In the genomic region with DNA sequence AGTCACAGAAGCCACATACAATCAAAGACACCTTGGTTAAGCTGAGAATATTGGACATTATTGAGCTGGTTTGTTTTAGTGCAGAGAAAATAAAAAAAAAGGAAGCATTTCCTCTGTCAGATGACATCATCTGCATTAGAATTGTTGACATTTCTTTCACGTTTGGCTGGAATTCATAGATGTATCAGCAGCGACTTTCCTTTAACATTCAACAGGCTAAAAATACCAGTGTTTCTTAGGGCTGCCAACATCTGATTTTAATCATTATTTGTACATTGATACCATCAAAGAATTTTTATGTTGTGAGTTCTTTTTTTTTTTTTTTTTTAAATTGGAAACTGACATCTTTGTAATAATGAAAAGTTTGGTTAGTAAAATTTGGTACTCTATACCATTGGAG, we compare ENCODE assay signal across 20 cellular contexts. TPM values are rescaled to one million over a fixed set of nuclear protein-coding genes. Genes with fewer than 3 reads are reported as not detected.
DNase-seq lines count a peak whose midpoint lies in the region; ATAC-seq, FAIRE-seq and TF ChIP-seq lines count a peak whose summit lies in the region.
"Had no signal": no experiment of that assay in that cellular context is flagged by ENCODE, and none has a peak within 500 bp of the region (broad histone marks: within the 10 kb centered on the region; RNA-seq: fewer than 3 reads in every experiment).

No MANE protein-coding gene starts in this region.

- no peaks in the 10 kb centered on the region for H3K4me1 Mint-ChIP-seq in effector memory CD8-positive, alpha-beta T cell (ENCODE audit: low read depth in 2 of 2)
- H3K4me1 Mint-ChIP-seq: activated naive CD8-positive, alpha-beta T cell treated with anti-CD3 and anti-CD28 coated beads, Interleukin-2, amount 50 U/mL, for 24 hours had no signal

- H3K9me3 ChIP-seq in osteoblast (ENCODE audit: low read depth, low read length) (no peaks in the 10 kb centered on the region), PC-9 (ENCODE audit: insufficient read depth, low read depth) (no peaks in the 10 kb centered on the region)
- H3K9me3 ChIP-seq: BLaER1 treated with 17β-estradiol and CSF1 and Interleukin-3, amounts not matched to agents 10 nM and 100 nM; gastroesophageal sphincter; ovary; suprapubic skin had no signal

- no peak for ATAC-seq in effector memory CD8-positive, alpha-beta T cell (replicated peaks)
- ATAC-seq: activated naive CD8-positive, alpha-beta T cell treated with anti-CD3 and anti-CD28 coated beads, Interleukin-2, amount 50 U/mL, for 24 hours; gastroesophageal sphincter had no signal

- DNase-seq in DMS53 (lab: John Stamatoyannopoulos, UW) (peak; percentile 79), M059J (ENCODE audit: low read depth) (peak; percentile 20), osteoblast (ENCODE audit: insufficient read length, low spot score, missing footprints) (no peak), posterior vena cava (ENCODE audit: low spot score) (no peak), PC-9 (no peak)
- DNase-seq in effector memory CD8-positive, alpha-beta T cell: no peak
- DNase-seq in effector CD8-positive, alpha-beta T cell (lab: John Stamatoyannopoulos, UW): no peak
- DNase-seq: activated CD4-positive, alpha-beta T cell treated with anti-CD3 and anti-CD28 coated beads, Interleukin-2, amount 50 U/mL, for 4 hours; activated naive CD8-positive, alpha-beta T cell treated with anti-CD3 and anti-CD28 coated beads, Interleukin-2, amount 50 U/mL, for 24 hours; activated T-cell treated with anti-CD3 and anti-CD28 coated beads, Interleukin-2, amount 50 U/mL, for 48 hours; DMS79; NCI-H2171 treated with DMSO at 0.1 percent for 48 hours; ovary; SIG-M5 had no signal

- no peak overlapping the region for H3K27ac Mint-ChIP-seq in effector memory CD8-positive, alpha-beta T cell
- H3K27ac Mint-ChIP-seq: activated naive CD8-positive, alpha-beta T cell treated with anti-CD3 and anti-CD28 coated beads, Interleukin-2, amount 50 U/mL, for 24 hours had no signal

- no peaks in the 10 kb centered on the region for H3K9me2 ChIP-seq in PC-9 (ENCODE audit: insufficient read depth)

- CTCF ChIA-PET in PC-9 (lab: Charles Lee): no interaction called here

- no peaks in the 10 kb centered on the region for H3K9me3 Mint-ChIP-seq in effector memory CD8-positive, alpha-beta T cell
- H3K9me3 Mint-ChIP-seq: activated naive CD8-positive, alpha-beta T cell treated with anti-CD3 and anti-CD28 coated beads, Interleukin-2, amount 50 U/mL, for 24 hours had no signal

- no peaks in the 10 kb centered on the region for H3K36me3 Mint-ChIP-seq in effector memory CD8-positive, alpha-beta T cell (ENCODE audit: insufficient read depth)

- peaks cover 4% of the 10 kb centered on the region for H3K4me1 ChIP-seq in osteoblast (ENCODE audit: insufficient read depth, low read length)
- no peaks in the 10 kb centered on the region for H3K4me1 ChIP-seq in PC-9 (replicated peaks; ENCODE audit: insufficient read depth)
- H3K4me1 ChIP-seq: BLaER1 treated with 17β-estradiol and CSF1 and Interleukin-3, amounts not matched to agents 10 nM and 100 nM; gastroesophageal sphincter; suprapubic skin had no signal

- no peaks in the 10 kb centered on the region for H4K20me1 ChIP-seq in osteoblast (ENCODE audit: insufficient read depth, low read length)
- H4K20me1 ChIP-seq in PC-9 (ENCODE audit: insufficient read depth): no peaks in the 10 kb centered on the region
- H4K20me1 ChIP-seq: BLaER1 treated with 17β-estradiol and CSF1 and Interleukin-3, amounts not matched to agents 10 nM and 100 nM had no signal

- H3K79me2 ChIP-seq in osteoblast (ENCODE audit: insufficient read depth, low read length) (no peaks in the 10 kb centered on the region), PC-9 (ENCODE audit: low read depth) (no peaks in the 10 kb centered on the region)

- POLR2A ChIA-PET in PC-9 (lab: Charles Lee; ENCODE audit: unreplicated experiment): no interaction called here

- no peak overlapping the region for H2AFZ ChIP-seq in osteoblast (ENCODE audit: low read length)
- no peak overlapping the region for H2AFZ ChIP-seq in PC-9

- no peaks in the 10 kb centered on the region for H3F3A ChIP-seq in PC-9 (ENCODE audit: insufficient read depth, low read depth)

- H3K4me2 ChIP-seq in osteoblast (ENCODE audit: insufficient read depth, low read length) (peak overlapping the region; percentile 1), PC-9 (no peak overlapping the region)
- H3K4me2 ChIP-seq: BLaER1 treated with 17β-estradiol and CSF1 and Interleukin-3, amounts not matched to agents 10 nM and 100 nM had no signal

- TF ChIP-seq CTCF in osteoblast (IDR thresholded peaks at IDR 0.05; ENCODE audit: extremely low read depth, low read depth, low read length) (no peak), PC-9 (conservative IDR thresholded peaks at IDR 0.05) (no peak)

- H3K4me3 ChIP-seq in osteoblast (ENCODE audit: insufficient read depth, low read length): no peak overlapping the region
- H3K4me3 ChIP-seq in PC-9: no peak overlapping the region
- H3K4me3 ChIP-seq: BLaER1 treated with 17β-estradiol and CSF1 and Interleukin-3, amounts not matched to agents 10 nM and 100 nM; gastroesophageal sphincter; ovary; suprapubic skin had no signal

- H3K27me3 ChIP-seq in osteoblast (ENCODE audit: insufficient read depth, low read length) (no peaks in the 10 kb centered on the region), PC-9 (ENCODE audit: insufficient read depth, low read depth) (no peaks in the 10 kb centered on the region)
- H3K27me3 ChIP-seq: BLaER1 treated with 17β-estradiol and CSF1 and Interleukin-3, amounts not matched to agents 10 nM and 100 nM; gastroesophageal sphincter; ovary; suprapubic skin had no signal

- peaks cover 0 to 6% of the 10 kb centered on the region in 2 donors for H3K27me3 Mint-ChIP-seq in effector memory CD8-positive, alpha-beta T cell
- H3K27me3 Mint-ChIP-seq: activated naive CD8-positive, alpha-beta T cell treated with anti-CD3 and anti-CD28 coated beads, Interleukin-2, amount 50 U/mL, for 24 hours had no signal

- H3K4me3 Mint-ChIP-seq in effector memory CD8-positive, alpha-beta T cell: no peak overlapping the region
- H3K4me3 Mint-ChIP-seq: activated naive CD8-positive, alpha-beta T cell treated with anti-CD3 and anti-CD28 coated beads, Interleukin-2, amount 50 U/mL, for 24 hours had no signal

- BruUV-seq in PC-9 (replicated peaks; lab: Mats Ljungman, UMichigan): no TSS peak

- H3K27ac ChIP-seq in osteoblast (ENCODE audit: low read depth, low read length) (no peak overlapping the region), PC-9 (no peak overlapping the region)
- H3K27ac ChIP-seq: BLaER1 treated with 17β-estradiol and CSF1 and Interleukin-3, amounts not matched to agents 10 nM and 100 nM; gastroesophageal sphincter; ovary; suprapubic skin had no signal

- peak; percentile 4 for FAIRE-seq in endometrium (lab: Jason Lieb, UNC)
- FAIRE-seq: islet of Langerhans had no signal

- intact Hi-C loops in posterior vena cava (cut with DNase I): no loop called here
- intact Hi-C loops in PC-9 (cut with micrococcal nuclease; ENCODE audit: unreplicated experiment): no loop called here

- H3K36me3 ChIP-seq in osteoblast (ENCODE audit: insufficient read depth, low read length): no peaks in the 10 kb centered on the region
- no peaks in the 10 kb centered on the region for H3K36me3 ChIP-seq in PC-9 (ENCODE audit: low read depth)
- H3K36me3 ChIP-seq: BLaER1 treated with 17β-estradiol and CSF1 and Interleukin-3, amounts not matched to agents 10 nM and 100 nM; ovary; suprapubic skin had no signal

RNA-seq across cellular contexts. Expression of a gene that starts 33.5 kb away (rescaled TPM):
- total RNA-seq in M059J (2014; rRNA removed; shearing (Covaris generic)): 0.25 TPM in 1 of 2 replicates, not detected in the other
- total RNA-seq in osteoblast (0.59 and 1.1 TPM in 2 replicates), posterior vena cava (1 to 10 TPM in 1 of 2 donors, not detected in 1; 7.4 TPM), PC-9 (2021) (not detected in 2 replicates)
- total RNA-seq: mononuclear cell had no signal

Comparison
In these comparisons a context has a peak if more than half of its experiments do, and no peak if none do; other contexts are left out.
1. DNase-seq: peak in DMS53 (single experiment) and M059J (single experiment); none in osteoblast (single experiment), posterior vena cava (single experiment), effector memory CD8-positive, alpha-beta T cell (0 of 3), PC-9 (0 of 2) and effector CD8-positive, alpha-beta T cell (single experiment).